1 cellular context compared by ENCODE assay signal in genomic region chr12:27781680-27782079, GRCh38.
TF ChIP-seq lines count a peak whose summit lies in the region.

No MANE protein-coding gene starts in this region.

TF ChIP-seq in H1, 55 proteins besides CTCF, POLR2A, EP300 and RAD21 (continued from another document):
- TF ChIP-seq MAFK (IDR thresholded peaks at IDR 0.05; ENCODE audit: low read depth, low read length) = no peak
